In genomic region chr1:225822655-225823403, GRCh38 we compare ENCODE assay signal across 1 cellular context.
TF ChIP-seq lines count a peak whose summit lies in the region.

No MANE protein-coding gene starts in this region.

TF ChIP-seq in SK-N-SH, 30 proteins besides CTCF, POLR2A, EP300 and RAD21:
- TF ChIP-seq RXRA (IDR thresholded peaks at IDR 0.05; ENCODE audit: borderline replicate concordance, low read depth): no peak
- no peak for TF ChIP-seq SIN3A (IDR thresholded peaks at IDR 0.05; ENCODE audit: borderline replicate concordance, low read depth, low read length)
- no peak for TF ChIP-seq USF1 (IDR thresholded peaks at IDR 0.05; ENCODE audit: borderline replicate concordance, low read depth)
- TF ChIP-seq NRF1 (IDR thresholded peaks at IDR 0.05; ENCODE audit: low read depth, low read length): no peak
- no peak for TF ChIP-seq FOXM1 (IDR thresholded peaks at IDR 0.05; ENCODE audit: low read depth)
- TF ChIP-seq IRF3 (IDR thresholded peaks at IDR 0.05; ENCODE audit: low read depth, low read length): no peak
- no peak for TF ChIP-seq EZH2phosphoT487 (IDR thresholded peaks at IDR 0.05; ENCODE audit: borderline replicate concordance, low read depth)
- no peak for TF ChIP-seq FOSL2 (IDR thresholded peaks at IDR 0.05; ENCODE audit: borderline replicate concordance, low read depth)
- no peak for TF ChIP-seq TCF12 (IDR thresholded peaks at IDR 0.05)
- no peak for TF ChIP-seq RCOR1 (IDR thresholded peaks at IDR 0.05; ENCODE audit: low read length)
- no peak for TF ChIP-seq CHD2 (IDR thresholded peaks at IDR 0.05; ENCODE audit: low read length, partially characterized antibody)
TF ChIP-seq in SK-N-SH: peak in this region for 0.
